In the genomic region with DNA sequence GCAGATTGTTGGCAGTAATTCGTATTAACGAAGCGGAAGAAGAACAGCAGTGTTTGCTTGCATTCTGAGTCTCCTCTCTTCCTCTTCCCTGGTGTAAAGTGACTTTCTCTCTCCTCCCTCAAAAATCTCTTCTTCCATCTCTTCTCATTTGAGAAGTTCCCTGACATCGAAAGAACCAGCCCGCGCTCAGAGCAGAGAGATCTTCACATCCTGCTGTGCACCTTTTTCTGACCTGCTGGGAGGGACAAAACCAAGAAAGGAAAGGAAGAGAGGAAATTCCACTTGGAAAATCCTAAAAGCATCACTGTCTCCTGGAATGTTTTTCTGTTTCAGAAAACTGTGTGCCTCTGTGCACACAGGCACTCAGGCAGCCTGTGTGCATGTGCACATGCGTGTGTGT, we compare ENCODE assay signal across 14 cellular contexts. TPM values are rescaled to one million over a fixed set of nuclear protein-coding genes. Genes with fewer than 3 reads are reported as not detected.
DNase-seq lines count a peak whose midpoint lies in the region; ATAC-seq, FAIRE-seq and TF ChIP-seq lines count a peak whose summit lies in the region.
"Had no signal": no experiment of that assay in that cellular context is flagged by ENCODE, and none has a peak within 500 bp of the region (broad histone marks: within the 10 kb centered on the region; RNA-seq: fewer than 3 reads in every experiment).

No MANE protein-coding gene starts in this region.

- H3K4me2 ChIP-seq in IMR-90 (ENCODE audit: low read depth, low read length): peak overlapping the region; percentile 31

- no peak overlapping the region for H3K23ac ChIP-seq in IMR-90 (ENCODE audit: low read depth, low read length)

- CTCF ChIA-PET in A673 (lab: Charles Lee): no interaction called here
- CTCF ChIA-PET in IMR-90 (lab: Yijun Ruan, JAX): no interaction called here

- no peaks in the 10 kb centered on the region for H4K20me1 ChIP-seq in IMR-90 (ENCODE audit: insufficient read depth, low read length)

- peak overlapping the region; percentile 39 for H2AFZ ChIP-seq in IMR-90 (replicated peaks; ENCODE audit: low read length, poor library complexity)

- no peak overlapping the region for H4K91ac ChIP-seq in IMR-90 (ENCODE audit: insufficient read depth, low read depth, low read length)

- DNase-seq in A673 (ENCODE audit: low spot score): peak; percentile 63
- no peak for DNase-seq in IMR-90
- DNase-seq in cerebellar cortex (ENCODE audit: low spot score): peak; percentile 33
- peak; percentile 43 for DNase-seq in iPS-NIHi11 (ENCODE audit: low spot score)
- no peak for DNase-seq in effector CD4-positive, alpha-beta T cell
- no peak for DNase-seq in NCI-H187 (lab: John Stamatoyannopoulos, UW)
- DNase-seq in RCC 7860 (ENCODE audit: low spot score): no peak
- no peak for DNase-seq in NCI-H146 (lab: John Stamatoyannopoulos, UW)
- DNase-seq: activated CD8-positive, alpha-beta T cell treated with anti-CD3 and anti-CD28 coated beads for 36 hours; Caco-2; lower lobe of right lung; MG63 had no signal

- intact Hi-C loops in A673 (cut with micrococcal nuclease; ENCODE audit: unreplicated experiment) (no loop called here), IMR-90 (cut with micrococcal nuclease) (no loop called here)

- no peak for TF ChIP-seq CTCF in A673 (conservative IDR thresholded peaks at IDR 0.05; ENCODE audit: low read depth, low read length)
- TF ChIP-seq CTCF in IMR-90 (conservative IDR thresholded peaks at IDR 0.05; ENCODE audit: low read depth, low read length): no peak

- H2BK120ac ChIP-seq in IMR-90 (ENCODE audit: low read depth, low read length): no peak overlapping the region; the same call in 1 of the 2 replicates

- POLR2A ChIA-PET in A673 (lab: Charles Lee; ENCODE audit: low non-redundant PET) (no interaction called here), IMR-90 (lab: Charles Lee; ENCODE audit: unreplicated experiment) (no interaction called here)

- H4K8ac ChIP-seq in IMR-90 (ENCODE audit: low read depth in 2 of 2, low read length in 2 of 2): no peak overlapping the region

- H3K9me3 ChIP-seq in A673 (ENCODE audit: low read depth, low read length, poor library complexity, severe bottlenecking) (no peaks in the 10 kb centered on the region), IMR-90 (ENCODE audit: control insufficient read depth, insufficient read depth, low read length) (no peaks in the 10 kb centered on the region)
- H3K9me3 ChIP-seq: Caco-2, lower lobe of right lung, MG63, neutrophil had no signal

- WGBS in IMR-90 (ENCODE audit: extremely low coverage in 2 of 2, insufficient read length in 1 of 2), 2 experiments: 80% methylated on average over 1 of the region's 7 CpGs; no CpG with 5 or more reads in 1 of the 2 experiments

- H3K14ac ChIP-seq in IMR-90 (replicated peaks; ENCODE audit: low read depth, low read length): no peak overlapping the region

- no peaks in the 10 kb centered on the region for H3K36me3 ChIP-seq in A673 (ENCODE audit: insufficient read depth, low read length, poor library complexity, severe bottlenecking)
- H3K36me3 ChIP-seq in IMR-90 (ENCODE audit: control insufficient read depth, insufficient read depth, low read length): no peaks in the 10 kb centered on the region
- H3K36me3 ChIP-seq: lower lobe of right lung, MG63, neutrophil had no signal

- in situ Hi-C loops in IMR-90 (cut with MboI; ENCODE audit: low sequenced_read_pairs): no loop called here

- no peak overlapping the region for H3K9ac ChIP-seq in IMR-90 (ENCODE audit: low read depth, low read length)

- no peak for FAIRE-seq in RCC 7860 (lab: Jason Lieb, UNC)

- no peak overlapping the region for H2BK15ac ChIP-seq in IMR-90 (ENCODE audit: low read depth, low read length)

- TF ChIP-seq RAD21 in IMR-90 (IDR thresholded peaks at IDR 0.05; ENCODE audit: low read length): no peak

- no peak overlapping the region for H3K4ac ChIP-seq in IMR-90 (ENCODE audit: low read depth, low read length)

- TF ChIP-seq POLR2A in IMR-90 (IDR thresholded peaks at IDR 0.05; ENCODE audit: low read depth, low read length): no peak

- no peak overlapping the region for H3K56ac ChIP-seq in IMR-90 (ENCODE audit: extremely low read depth, insufficient read depth, low read length)

- H3K27me3 ChIP-seq in A673 (replicated peaks; ENCODE audit: insufficient read depth, low read depth, low read length, poor library complexity) (no peaks in the 10 kb centered on the region), IMR-90 (ENCODE audit: control insufficient read depth, insufficient read depth, low read length) (no peaks in the 10 kb centered on the region)
- H3K27me3 ChIP-seq: MG63, neutrophil had no signal

- BruUV-seq in A673 (replicated peaks; lab: Mats Ljungman, UMichigan) (no TSS peak), IMR-90 (replicated peaks; lab: Mats Ljungman, UMichigan) (no TSS peak)

- no peak overlapping the region for H2AK5ac ChIP-seq in IMR-90 (ENCODE audit: low read depth, low read length)

- H3K4me3 ChIP-seq in A673 (ENCODE audit: low read depth, low read length, poor library complexity, severe bottlenecking) (peak overlapping the region; percentile 39), IMR-90 (ENCODE audit: insufficient read depth, low read depth, low read length) (no peak overlapping the region)
- H3K4me3 ChIP-seq: lower lobe of right lung, MG63 had no signal

- dilution Hi-C loops in IMR-90 (cut with HindIII; ENCODE audit: low sequenced_read_pairs, unreplicated experiment): no loop called here

- H3K18ac ChIP-seq in IMR-90 (ENCODE audit: low read depth, low read length): 0 out of 2 replicates have a peak overlapping the region, but pooled peaks have one; percentile 9

- no peak for ATAC-seq in IMR-90 (ENCODE audit: low read depth)
- ATAC-seq: activated CD8-positive, alpha-beta T cell treated with anti-CD3 and anti-CD28 coated beads for 36 hours; activated T-helper 17 cell treated with anti-CD3 and anti-CD28 coated beads, Interleukin-2, amount 50 U/mL, for 72 hours; lower lobe of right lung had no signal

- H3K4me1 ChIP-seq in A673 (ENCODE audit: insufficient read depth, low read length, poor library complexity, severe bottlenecking) (peaks cover 55% of the 10 kb centered on the region), IMR-90 (ENCODE audit: control insufficient read depth, insufficient read depth, low read length) (peaks cover 5% of the 10 kb centered on the region)
- H3K4me1 ChIP-seq: Caco-2, lower lobe of right lung had no signal

- peaks cover 6% of the 10 kb centered on the region; the same call in 1 of the 2 replicates for H3K9me1 ChIP-seq in IMR-90 (ENCODE audit: insufficient read depth, low read length)

- H2AK9ac ChIP-seq in IMR-90 (replicated peaks; ENCODE audit: low read depth, low read length, poor library complexity): no peak overlapping the region

- H3K27ac ChIP-seq in A673 (ENCODE audit: low read depth, low read length, poor library complexity, severe bottlenecking) (peak overlapping the region; percentile 98), IMR-90 (ENCODE audit: insufficient read depth, low read length) (no peak overlapping the region)
- H3K27ac ChIP-seq: lower lobe of right lung, neutrophil had no signal

- no peak overlapping the region for H2BK5ac ChIP-seq in IMR-90 (ENCODE audit: low read depth, low read length, poor library complexity, severe bottlenecking)

- no peak overlapping the region for H4K5ac ChIP-seq in IMR-90 (ENCODE audit: low read depth, low read length)

- no peaks in the 10 kb centered on the region for H3K79me1 ChIP-seq in IMR-90 (ENCODE audit: low read depth in 1 of 2, low read length in 2 of 2)

- no peak overlapping the region for H2BK20ac ChIP-seq in IMR-90 (ENCODE audit: low read depth, low read length)

TF ChIP-seq in IMR-90, 13 proteins besides CTCF, POLR2A, EP300 and RAD21:
- TF ChIP-seq RCOR1 (IDR thresholded peaks at IDR 0.05; ENCODE audit: insufficient replicate concordance, low read length): no peak
- TF ChIP-seq NFE2L2 (IDR thresholded peaks at IDR 0.05; ENCODE audit: low read depth, low read length): no peak
- no peak for TF ChIP-seq MAZ (IDR thresholded peaks at IDR 0.05; ENCODE audit: borderline replicate concordance, low read depth, low read length)
- no peak for TF ChIP-seq BHLHE40 (IDR thresholded peaks at IDR 0.05; ENCODE audit: low read depth, low read length)
- TF ChIP-seq SMC3 (IDR thresholded peaks at IDR 0.05; ENCODE audit: low read depth, low read length): no peak
- no peak for TF ChIP-seq CHD1 (IDR thresholded peaks at IDR 0.05; ENCODE audit: low read depth, low read length)
- no peak for TF ChIP-seq MXI1 (IDR thresholded peaks at IDR 0.05; ENCODE audit: borderline replicate concordance, low read depth, low read length)
- TF ChIP-seq RFX5 (IDR thresholded peaks at IDR 0.05; ENCODE audit: low read depth, low read length): no peak
- TF ChIP-seq, protein P1, sequence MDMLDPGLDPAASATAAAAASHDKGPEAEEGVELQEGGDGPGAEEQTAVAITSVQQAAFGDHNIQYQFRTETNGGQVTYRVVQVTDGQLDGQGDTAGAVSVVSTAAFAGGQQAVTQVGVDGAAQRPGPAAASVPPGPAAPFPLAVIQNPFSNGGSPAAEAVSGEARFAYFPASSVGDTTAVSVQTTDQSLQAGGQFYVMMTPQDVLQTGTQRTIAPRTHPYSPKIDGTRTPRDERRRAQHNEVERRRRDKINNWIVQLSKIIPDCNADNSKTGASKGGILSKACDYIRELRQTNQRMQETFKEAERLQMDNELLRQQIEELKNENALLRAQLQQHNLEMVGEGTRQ (IDR thresholded peaks at IDR 0.05; ENCODE audit: low read depth, low read length): no peak

RNA-seq across cellular contexts. Expression of gene TNFAIP6, which starts 18.2 kb away (rescaled TPM):
- total RNA-seq in A673 (2021) (123 and 135 TPM in 2 replicates), IMR-90 (2012; rRNA removed) (2.2 and 2.9 TPM in 2 replicates)
- polyA plus RNA-seq in IMR-90 (2012; rRNA removed): 1.3 and 1.8 TPM in 2 replicates
- polyA plus RNA-seq in IMR-90 (2012; cell fraction: cytosol; rRNA removed): 0.67 and 1.6 TPM in 2 replicates
- polyA plus RNA-seq in IMR-90 (2012; cell fraction: nucleus; rRNA removed; ENCODE audit: low replicate concordance): 0.13 and 2.5 TPM in 2 replicates
- total RNA-seq: activated CD8-positive, alpha-beta T cell treated with anti-CD3 and anti-CD28 coated beads for 36 hours; activated T-helper 17 cell treated with anti-CD3 and anti-CD28 coated beads, Interleukin-2, amount 50 U/mL, for 72 hours; Caco-2 had no signal

RNA-seq across cellular contexts. Expression of gene NMI, which starts 49.7 kb away (rescaled TPM):
- 76.2 and 78.9 TPM in 2 replicates for total RNA-seq in A673 (2021)
- 2.3 and 5.8 TPM in 2 replicates for total RNA-seq in IMR-90 (2012; rRNA removed)
- 4.0 and 5.2 TPM in 2 replicates for polyA plus RNA-seq in IMR-90 (2012; rRNA removed)
- polyA plus RNA-seq in IMR-90 (2012; cell fraction: cytosol; rRNA removed): 1.9 and 3.3 TPM in 2 replicates
- 0.90 and 2.6 TPM in 2 replicates for polyA plus RNA-seq in IMR-90 (2012; cell fraction: nucleus; rRNA removed; ENCODE audit: low replicate concordance)

Comparison
In these comparisons a context has a peak if more than half of its experiments do, and no peak if none do; other contexts are left out.
1. DNase-seq: peak in A673 (single experiment), cerebellar cortex (single experiment) and iPS-NIHi11 (single experiment); none in IMR-90 (single experiment), effector CD4-positive, alpha-beta T cell (single experiment), NCI-H187 (0 of 2), RCC 7860 (single experiment) and NCI-H146 (single experiment).
2. RNA of gene TNFAIP6, which starts 18.2 kb away (total RNA-seq): 123 to 135 TPM in A673; 2.2 to 2.9 TPM in IMR-90; every median in the first group is over 10 times any median in the second.
3. RNA of gene NMI, which starts 49.7 kb away (total RNA-seq): 76.2 to 78.9 TPM in A673; 2.3 to 5.8 TPM in IMR-90; every median in the first group is over 10 times any median in the second.